24 cellular contexts compared by ENCODE assay signal in the genomic region with DNA sequence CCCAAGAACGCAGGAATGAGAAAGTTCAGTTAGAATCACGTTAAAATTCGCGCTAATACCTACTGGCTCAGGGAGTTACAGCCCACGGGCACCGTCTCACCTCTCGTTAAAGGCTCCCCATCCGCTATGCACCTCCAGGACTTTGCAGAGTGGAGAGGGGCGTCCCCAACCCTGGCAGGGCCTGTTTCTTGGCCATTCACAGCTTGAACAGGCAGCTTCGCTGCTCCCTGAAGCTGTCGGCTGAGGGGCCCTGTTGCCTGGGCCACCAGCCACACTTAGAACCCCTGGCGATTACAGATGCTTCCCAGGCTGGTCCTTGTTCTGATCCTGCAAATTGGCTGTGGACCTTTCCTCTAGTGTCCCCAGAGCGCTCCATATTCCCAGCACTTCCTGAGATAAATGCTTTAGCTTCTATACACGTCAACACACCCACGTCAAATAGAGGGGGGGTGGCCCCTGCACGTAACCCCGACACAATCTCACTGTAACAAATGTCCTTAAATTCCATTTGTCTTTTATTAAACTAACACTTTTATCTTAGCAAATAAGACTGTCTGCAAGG. TPM values are rescaled to one million over a fixed set of nuclear protein-coding genes. Genes with fewer than 3 reads are reported as not detected.
"Had no signal": no experiment of that assay in that cellular context is flagged by ENCODE, and none has a peak within 500 bp of the region (broad histone marks: within the 10 kb centered on the region; RNA-seq: fewer than 3 reads in every experiment).

No MANE protein-coding gene starts in this region.

- H3K9me2 ChIP-seq: SK-N-SH had no signal

- H3K9ac ChIP-seq: SK-N-SH had no signal

- H3K4me2 ChIP-seq: SK-N-SH had no signal

- ATAC-seq: Panc1, PC-3 had no signal

- H3K9me3 ChIP-seq: SK-N-SH had no signal

- H3K27ac ChIP-seq: RWPE1 had no signal

- DNase-seq: KBM-7, MV-4-11, NCI-H1048, NCI-H1105, NCI-H1417, NCI-H1436 treated with DMSO at 0.1 percent for 48 hours, NCI-H1694, NCI-H187 treated with DMSO at 0.1 percent for 48 hours, NCI-H2029 treated with DMSO at 0.1 percent for 48 hours, NCI-H2171 treated with DMSO at 0.1 percent for 48 hours, NCI-H524, NCI-H526 treated with DMSO at 0.1 percent for 48 hours, NCI-H748 treated with DMSO at 0.1 percent for 48 hours, PC-3, SHP77, SK-N-SH had no signal

RNA-seq across cellular contexts. Expression of gene SNTG2, which starts 16.8 kb away (rescaled TPM):
- total RNA-seq: HT-29, LHCN-M2, MCF 10A, NCI-H460, OCI-LY7, PC-3, SK-MEL-5 had no signal
- polyA plus RNA-seq: SK-N-SH had no signal
